Comparison of ENCODE assay signal across 7 cellular contexts in the genomic region with DNA sequence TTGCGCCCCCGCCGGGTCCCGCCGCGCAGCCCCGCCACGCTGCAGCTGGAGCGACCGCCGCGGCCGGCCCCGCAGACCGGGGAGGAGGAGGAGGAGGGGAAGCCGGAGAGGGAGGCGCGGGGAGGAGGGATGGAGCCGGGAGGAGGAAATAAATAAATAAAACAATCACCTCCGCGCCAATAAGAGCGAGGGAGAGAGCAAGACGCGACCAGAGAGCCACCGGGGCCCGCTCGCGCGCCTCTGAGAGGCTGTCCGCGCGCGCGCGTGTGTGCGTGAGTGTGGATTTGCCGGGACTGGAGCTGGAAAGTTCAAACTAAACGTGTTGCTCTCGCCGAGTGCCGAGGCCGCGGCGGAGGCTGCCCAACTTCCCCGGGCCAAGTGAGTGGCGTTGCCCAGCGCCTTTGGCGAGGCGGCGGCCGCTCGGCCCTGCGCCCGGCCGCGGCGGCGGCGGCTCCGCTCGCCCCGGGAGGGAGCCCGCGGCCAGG.
A peak's percentile ranks its signal among the peaks of the same experiment; 100 is the strongest.
DNase-seq lines count a peak whose midpoint lies in the region; ATAC-seq and TF ChIP-seq lines count a peak whose summit lies in the region.

No MANE protein-coding gene starts in this region.

- no peaks in the 10 kb centered on the region for H3K9me3 ChIP-seq in colonic mucosa
- no peaks in the 10 kb centered on the region for H3K9me3 ChIP-seq in liver (ENCODE audit: control insufficient read depth in 4 of 4, low read length in 3 of 4)
- H3K9me3 ChIP-seq in thymus (ENCODE audit: control insufficient read depth) = no peaks in the 10 kb centered on the region
- H3K9me3 ChIP-seq in Karpas-422 (ENCODE audit: low read length) = no peaks in the 10 kb centered on the region

- peak overlapping the region; percentile 52 for H3K4me3 ChIP-seq in colonic mucosa
- H3K4me3 ChIP-seq in liver (ENCODE audit: low read depth in 1 of 3, low read length in 3 of 3) = peak overlapping the region; percentile 23 to 65 (median 42)
- H3K4me3 ChIP-seq in thymus (ENCODE audit: low read length) = peak overlapping the region; percentile 36
- H3K4me3 ChIP-seq in Karpas-422 (ENCODE audit: low read length) = no peak overlapping the region

- no peak overlapping the region for H3K27ac ChIP-seq in colonic mucosa
- H3K27ac ChIP-seq in liver (ENCODE audit: low read depth in 1 of 2, low read length in 2 of 2) = no peak overlapping the region
- H3K27ac ChIP-seq in thymus (ENCODE audit: low read depth) = no peak overlapping the region
- no peak overlapping the region for H3K27ac ChIP-seq in Karpas-422 (ENCODE audit: low read length)

- no peak for TF ChIP-seq RAD21 in liver (IDR thresholded peaks at IDR 0.05)

- no peaks in the 10 kb centered on the region for H3K9me2 ChIP-seq in Karpas-422 (replicated peaks; ENCODE audit: insufficient read depth, low read length)

- peak; percentile 28 for ATAC-seq in HG02678 (IDR thresholded peaks at IDR 0.05; ENCODE audit: unreplicated experiment)

- DNase-seq in GM10248 (ENCODE audit: extremely low spot score) (peak; percentile 54), NCI-H774 (lab: John Stamatoyannopoulos, UW) (peak; percentile 50), colonic mucosa (peak; percentile 77), Karpas-422 (no peak)

- no peak overlapping the region for H3K4me2 ChIP-seq in Karpas-422 (ENCODE audit: low read depth, low read length, poor library complexity, severe bottlenecking)

- intact Hi-C loops in colonic mucosa (cut with DNase I) = no loop called here

- H3K4me1 ChIP-seq in colonic mucosa (no peaks in the 10 kb centered on the region), liver (ENCODE audit: control insufficient read depth in 4 of 4, insufficient read depth in 4 of 4, low read length in 3 of 4) (peaks cover 13 to 20% (median 17%) of the 10 kb centered on the region in 4 donors), thymus (ENCODE audit: control insufficient read depth, insufficient read depth, low read length) (no peaks in the 10 kb centered on the region), Karpas-422 (ENCODE audit: low read length) (no peaks in the 10 kb centered on the region)

- no peaks in the 10 kb centered on the region for H3K79me2 ChIP-seq in Karpas-422 (ENCODE audit: low read length)

- H4K20me1 ChIP-seq in Karpas-422 (ENCODE audit: insufficient read depth, low read depth, low read length) = no peaks in the 10 kb centered on the region

- WGBS in liver = 1% methylated on average over 64 of the region's 64 CpGs
- under 1% methylated on average over 64 of the region's 64 CpGs for WGBS in thymus

- H2AFZ ChIP-seq in Karpas-422 (ENCODE audit: low read length) = no peak overlapping the region

- no peak for TF ChIP-seq CTCF in GM10248 (IDR thresholded peaks at IDR 0.05; ENCODE audit: control extremely low read depth, extremely low read depth, low read depth, missing control alignments)
- TF ChIP-seq CTCF in colonic mucosa (IDR thresholded peaks at IDR 0.05) = no peak
- no peak for TF ChIP-seq CTCF in liver (IDR thresholded peaks at IDR 0.05; ENCODE audit: low read depth, low read length, missing input control)

- POLR2A ChIA-PET in GM10248 (lab: Yijun Ruan, JAX) = no interaction called here

- CTCF ChIA-PET in GM10248 (lab: Yijun Ruan, JAX) = no interaction called here

- H3K27me3 ChIP-seq in colonic mucosa = peaks cover 17% of the 10 kb centered on the region
- peaks cover 0 to 16% (median 3%) of the 10 kb centered on the region in 4 donors for H3K27me3 ChIP-seq in liver (ENCODE audit: control insufficient read depth in 4 of 4, insufficient read depth in 4 of 4, low read length in 3 of 4)
- peaks cover 38% of the 10 kb centered on the region for H3K27me3 ChIP-seq in thymus (ENCODE audit: control insufficient read depth, insufficient read depth)
- no peaks in the 10 kb centered on the region for H3K27me3 ChIP-seq in Karpas-422 (ENCODE audit: low read length)

- H3K9ac ChIP-seq in colonic mucosa (ENCODE audit: low read depth in 2 of 2, low read length in 2 of 2) = no peak overlapping the region
- no peak overlapping the region for H3K9ac ChIP-seq in liver (ENCODE audit: low read depth in 1 of 2, low read length in 2 of 2)
- H3K9ac ChIP-seq in Karpas-422 (ENCODE audit: low read length) = no peak overlapping the region

- no peaks in the 10 kb centered on the region for H3K36me3 ChIP-seq in colonic mucosa
- H3K36me3 ChIP-seq in liver (ENCODE audit: control insufficient read depth in 4 of 4, insufficient read depth in 3 of 4, low read depth in 1 of 4, low read length in 3 of 4) = no peaks in the 10 kb centered on the region
- no peaks in the 10 kb centered on the region for H3K36me3 ChIP-seq in thymus (ENCODE audit: control insufficient read depth, insufficient read depth)
- H3K36me3 ChIP-seq in Karpas-422 (ENCODE audit: insufficient read depth, low read length) = no peaks in the 10 kb centered on the region

TF ChIP-seq in liver, 16 proteins besides CTCF, POLR2A, EP300 and RAD21:
- no peak for TF ChIP-seq NR2F2 (IDR thresholded peaks at IDR 0.05)
- TF ChIP-seq, protein P1, sequence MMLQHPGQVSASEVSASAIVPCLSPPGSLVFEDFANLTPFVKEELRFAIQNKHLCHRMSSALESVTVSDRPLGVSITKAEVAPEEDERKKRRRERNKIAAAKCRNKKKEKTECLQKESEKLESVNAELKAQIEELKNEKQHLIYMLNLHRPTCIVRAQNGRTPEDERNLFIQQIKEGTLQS (IDR thresholded peaks at IDR 0.05) = no peak
- TF ChIP-seq, protein P2, sequence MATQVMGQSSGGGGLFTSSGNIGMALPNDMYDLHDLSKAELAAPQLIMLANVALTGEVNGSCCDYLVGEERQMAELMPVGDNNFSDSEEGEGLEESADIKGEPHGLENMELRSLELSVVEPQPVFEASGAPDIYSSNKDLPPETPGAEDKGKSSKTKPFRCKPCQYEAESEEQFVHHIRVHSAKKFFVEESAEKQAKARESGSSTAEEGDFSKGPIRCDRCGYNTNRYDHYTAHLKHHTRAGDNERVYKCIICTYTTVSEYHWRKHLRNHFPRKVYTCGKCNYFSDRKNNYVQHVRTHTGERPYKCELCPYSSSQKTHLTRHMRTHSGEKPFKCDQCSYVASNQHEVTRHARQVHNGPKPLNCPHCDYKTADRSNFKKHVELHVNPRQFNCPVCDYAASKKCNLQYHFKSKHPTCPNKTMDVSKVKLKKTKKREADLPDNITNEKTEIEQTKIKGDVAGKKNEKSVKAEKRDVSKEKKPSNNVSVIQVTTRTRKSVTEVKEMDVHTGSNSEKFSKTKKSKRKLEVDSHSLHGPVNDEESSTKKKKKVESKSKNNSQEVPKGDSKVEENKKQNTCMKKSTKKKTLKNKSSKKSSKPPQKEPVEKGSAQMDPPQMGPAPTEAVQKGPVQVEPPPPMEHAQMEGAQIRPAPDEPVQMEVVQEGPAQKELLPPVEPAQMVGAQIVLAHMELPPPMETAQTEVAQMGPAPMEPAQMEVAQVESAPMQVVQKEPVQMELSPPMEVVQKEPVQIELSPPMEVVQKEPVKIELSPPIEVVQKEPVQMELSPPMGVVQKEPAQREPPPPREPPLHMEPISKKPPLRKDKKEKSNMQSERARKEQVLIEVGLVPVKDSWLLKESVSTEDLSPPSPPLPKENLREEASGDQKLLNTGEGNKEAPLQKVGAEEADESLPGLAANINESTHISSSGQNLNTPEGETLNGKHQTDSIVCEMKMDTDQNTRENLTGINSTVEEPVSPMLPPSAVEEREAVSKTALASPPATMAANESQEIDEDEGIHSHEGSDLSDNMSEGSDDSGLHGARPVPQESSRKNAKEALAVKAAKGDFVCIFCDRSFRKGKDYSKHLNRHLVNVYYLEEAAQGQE (IDR thresholded peaks at IDR 0.05) = no peak
- TF ChIP-seq HNF4G (IDR thresholded peaks at IDR 0.05) = no peak
- TF ChIP-seq HNF4A (conservative IDR thresholded peaks at IDR 0.05) = no peak
- TF ChIP-seq GABPA (IDR thresholded peaks at IDR 0.05 in 1 of 2, conservative IDR thresholded peaks at IDR 0.05 in 1 of 2) = no peak
- TF ChIP-seq EGR1 (IDR thresholded peaks at IDR 0.05; ENCODE audit: low read depth in 2 of 2) = no peak
